ENCODE assay signal across 2 cellular contexts in the genomic region with DNA sequence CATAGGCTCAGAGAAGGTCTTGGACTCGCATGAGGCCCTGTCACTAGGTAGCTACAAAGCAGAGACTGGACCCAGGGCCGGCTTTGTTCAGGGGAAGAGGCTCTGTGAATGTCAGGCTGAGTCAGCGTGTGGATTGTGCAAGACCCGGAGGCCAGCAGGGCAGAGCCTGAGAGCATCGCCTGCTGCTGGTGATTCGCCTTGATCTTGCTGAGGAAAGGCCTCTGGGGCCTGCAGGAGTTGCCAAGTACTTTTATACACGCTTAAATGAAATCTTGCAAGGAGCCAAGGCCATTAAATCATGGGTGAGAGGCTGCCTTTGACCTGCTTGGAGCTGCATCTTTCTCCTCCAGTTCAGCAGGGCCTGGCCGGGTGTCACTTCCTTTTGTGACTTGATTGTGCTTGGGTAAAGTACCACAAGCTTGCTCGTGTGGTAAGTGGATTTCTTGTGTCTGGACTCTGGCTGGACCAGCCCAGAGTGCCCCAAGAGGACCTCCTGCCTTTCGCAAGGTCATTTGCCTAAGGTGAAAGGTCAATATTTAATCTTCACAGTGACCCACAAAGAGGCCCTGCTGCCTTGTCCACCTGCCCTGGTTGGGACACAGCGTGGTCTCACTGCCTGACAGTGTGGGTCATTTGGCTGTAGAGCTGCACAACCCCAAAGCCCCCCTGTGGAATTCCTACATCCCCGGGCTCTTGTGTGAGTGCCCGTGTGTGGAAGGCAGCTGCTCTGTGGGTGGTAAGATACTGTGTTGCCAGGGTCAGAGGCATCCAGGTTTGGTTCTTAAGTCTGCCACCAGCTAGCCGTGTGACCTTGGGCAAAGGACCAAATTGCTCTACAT.
TF ChIP-seq lines count a peak whose summit lies in the region.

No MANE protein-coding gene starts in this region.

TF ChIP-seq in HEK293, 187 proteins besides CTCF, POLR2A, EP300 and RAD21 (continued from another document):
- no peak for TF ChIP-seq ZNF114 (tag by site-specific recombination; IDR thresholded peaks at IDR 0.05)
- no peak for TF ChIP-seq ZNF10 (tag by site-specific recombination; IDR thresholded peaks at IDR 0.05)

TF ChIP-seq in K562, 482 proteins besides CTCF, POLR2A, EP300 and RAD21 (continued from another document and continues in another):
- no peak for TF ChIP-seq PBX2 (CRISPR knock-in tag; IDR thresholded peaks at IDR 0.05; ENCODE audit: low read depth)
- 0 out of 2 replicates have a peak, but pooled peaks have one; percentile 21 for TF ChIP-seq PBX2 (tag; conservative IDR thresholded peaks at IDR 0.05; ENCODE audit: low read depth)
- TF ChIP-seq CEBPG (CRISPR knock-in tag; IDR thresholded peaks at IDR 0.05) = peak; percentile 99
- peak; percentile 98 to 99 for TF ChIP-seq CEBPG (tag; conservative IDR thresholded peaks at IDR 0.05 in 1 of 2, IDR thresholded peaks at IDR 0.05 in 1 of 2)
- peak; percentile 94 for TF ChIP-seq JUN (IDR thresholded peaks at IDR 0.05; ENCODE audit: borderline replicate concordance, low read depth, low read length)
- TF ChIP-seq JUN (CRISPR knock-in tag; IDR thresholded peaks at IDR 0.05; ENCODE audit: borderline replicate concordance) = no peak
- peak; percentile 91 for TF ChIP-seq ZNF316 (IDR thresholded peaks at IDR 0.05)
- no peak for TF ChIP-seq TEAD1 (CRISPR knock-in tag; IDR thresholded peaks at IDR 0.05)
- peak; percentile 83 for TF ChIP-seq MAFK (IDR thresholded peaks at IDR 0.05; ENCODE audit: low read length)
- no peak for TF ChIP-seq FOXJ3 (CRISPR knock-in tag; IDR thresholded peaks at IDR 0.05)
- TF ChIP-seq ZNF24 (IDR thresholded peaks at IDR 0.05) = no peak; the same call in 1 of the 2 replicates
- TF ChIP-seq MEIS2 (IDR thresholded peaks at IDR 0.05; ENCODE audit: partially characterized antibody) = peak; percentile 63
- TF ChIP-seq SMARCC2 (IDR thresholded peaks at IDR 0.05; ENCODE audit: low read depth) = 0 out of 2 replicates have a peak, but pooled peaks have one; percentile 50
- TF ChIP-seq POLR2B (IDR thresholded peaks at IDR 0.05; ENCODE audit: low read depth, partially characterized antibody) = no peak
- 0 out of 2 replicates have a peak, but pooled peaks have one; percentile 8 for TF ChIP-seq RB1 (IDR thresholded peaks at IDR 0.05; ENCODE audit: low read depth)
- peak; percentile 61; the same call in 1 of the 2 replicates for TF ChIP-seq MTA3 (IDR thresholded peaks at IDR 0.05; ENCODE audit: borderline replicate concordance)
- TF ChIP-seq NFE2 (IDR thresholded peaks at IDR 0.05; ENCODE audit: low read depth) = peak; percentile 86
- TF ChIP-seq ZNF140 (CRISPR knock-in tag; IDR thresholded peaks at IDR 0.05) = no peak
- TF ChIP-seq ZNF431 (CRISPR knock-in tag; IDR thresholded peaks at IDR 0.05) = no peak
- no peak for TF ChIP-seq YBX1 (IDR thresholded peaks at IDR 0.05)
- 0 out of 2 replicates have a peak, but pooled peaks have one; percentile 47 for TF ChIP-seq CCAR2 (IDR thresholded peaks at IDR 0.05; ENCODE audit: low read depth, low read length)
- TF ChIP-seq TFAP4 (CRISPR knock-in tag; IDR thresholded peaks at IDR 0.05; ENCODE audit: borderline replicate concordance) = peak; percentile 74
- TF ChIP-seq ZNF384 (IDR thresholded peaks at IDR 0.05; ENCODE audit: low read depth, low read length) = 0 out of 2 replicates have a peak, but pooled peaks have one; percentile 16
- TF ChIP-seq CBFA2T2 (conservative IDR thresholded peaks at IDR 0.05) = peak; percentile 33; the same call in 1 of the 2 replicates
- TF ChIP-seq ZFP30 (CRISPR knock-in tag; IDR thresholded peaks at IDR 0.05; ENCODE audit: borderline replicate concordance) = no peak
- TF ChIP-seq ETV6 (IDR thresholded peaks at IDR 0.05; ENCODE audit: borderline replicate concordance in 1 of 2, low read depth in 2 of 2, low read length in 1 of 2) = 0 out of 4 replicates have a peak, but pooled peaks of 1 of the 2 experiments have one; percentile 26
- TF ChIP-seq ETV6 (CRISPR knock-in tag; IDR thresholded peaks at IDR 0.05; ENCODE audit: borderline replicate concordance) = no peak
- TF ChIP-seq PCBP1 (IDR thresholded peaks at IDR 0.05; ENCODE audit: low read depth, low read length, poor library complexity, severe bottlenecking) = no peak
- no peak for TF ChIP-seq POLR3G (IDR thresholded peaks at IDR 0.05; ENCODE audit: extremely low read depth, insufficient read length, insufficient replicate concordance)
- no peak for TF ChIP-seq EWSR1 (IDR thresholded peaks at IDR 0.05; ENCODE audit: borderline replicate concordance, low read depth, partially characterized antibody)
- TF ChIP-seq, protein P1, sequence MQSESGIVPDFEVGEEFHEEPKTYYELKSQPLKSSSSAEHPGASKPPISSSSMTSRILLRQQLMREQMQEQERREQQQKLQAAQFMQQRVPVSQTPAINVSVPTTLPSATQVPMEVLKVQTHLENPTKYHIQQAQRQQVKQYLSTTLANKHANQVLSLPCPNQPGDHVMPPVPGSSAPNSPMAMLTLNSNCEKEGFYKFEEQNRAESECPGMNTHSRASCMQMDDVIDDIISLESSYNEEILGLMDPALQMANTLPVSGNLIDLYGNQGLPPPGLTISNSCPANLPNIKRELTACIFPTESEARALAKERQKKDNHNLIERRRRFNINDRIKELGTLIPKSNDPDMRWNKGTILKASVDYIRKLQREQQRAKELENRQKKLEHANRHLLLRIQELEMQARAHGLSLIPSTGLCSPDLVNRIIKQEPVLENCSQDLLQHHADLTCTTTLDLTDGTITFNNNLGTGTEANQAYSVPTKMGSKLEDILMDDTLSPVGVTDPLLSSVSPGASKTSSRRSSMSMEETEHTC (IDR thresholded peaks at IDR 0.05) = no peak
- TF ChIP-seq MECOM (CRISPR knock-in tag; IDR thresholded peaks at IDR 0.05) = 0 out of 2 replicates have a peak, but pooled peaks have one; percentile 35
- TF ChIP-seq, protein P2, sequence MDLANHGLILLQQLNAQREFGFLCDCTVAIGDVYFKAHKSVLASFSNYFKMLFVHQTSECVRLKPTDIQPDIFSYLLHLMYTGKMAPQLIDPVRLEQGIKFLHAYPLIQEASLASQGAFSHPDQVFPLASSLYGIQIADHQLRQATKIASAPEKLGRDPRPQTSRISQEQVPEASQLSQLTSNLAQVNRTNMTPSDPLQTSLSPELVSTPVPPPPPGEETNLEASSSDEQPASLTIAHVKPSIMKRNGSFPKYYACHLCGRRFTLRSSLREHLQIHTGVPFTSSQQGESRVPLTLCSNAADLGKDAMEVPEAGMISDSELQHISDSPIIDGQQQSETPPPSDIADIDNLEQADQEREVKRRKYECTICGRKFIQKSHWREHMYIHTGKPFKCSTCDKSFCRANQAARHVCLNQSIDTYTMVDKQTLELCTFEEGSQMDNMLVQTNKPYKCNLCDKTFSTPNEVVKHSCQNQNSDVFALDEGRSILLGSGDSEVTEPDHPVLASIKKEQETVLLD (IDR thresholded peaks at IDR 0.05) = peak; percentile 18; the same call in 1 of the 2 replicates
- no peak for TF ChIP-seq TGIF2 (CRISPR knock-in tag; IDR thresholded peaks at IDR 0.05)
- TF ChIP-seq C11orf30 (IDR thresholded peaks at IDR 0.05; ENCODE audit: low read depth) = peak; percentile 88
- peak; percentile 19 for TF ChIP-seq FOS (IDR thresholded peaks at IDR 0.05; ENCODE audit: extremely low read depth, insufficient read length)
- no peak for TF ChIP-seq TCF7L2 (IDR thresholded peaks at IDR 0.05; ENCODE audit: low read depth, low read length)
- peak; percentile 36; the same call in 1 of the 2 replicates for TF ChIP-seq POLR2AphosphoS5 (IDR thresholded peaks at IDR 0.05; ENCODE audit: control insufficient read depth, insufficient read depth, low read depth, low read length)
- TF ChIP-seq MXI1 (IDR thresholded peaks at IDR 0.05; ENCODE audit: low read depth, low read length) = no peak
- TF ChIP-seq RFX5 (IDR thresholded peaks at IDR 0.05; ENCODE audit: low read depth, low read length) = no peak
- peak; percentile 100 for TF ChIP-seq CEBPB (tag; IDR thresholded peaks at IDR 0.05)
- peak; percentile 69; the same call in 1 of the 2 replicates for TF ChIP-seq SMAD4 (CRISPR knock-in tag; conservative IDR thresholded peaks at IDR 0.05)
- TF ChIP-seq, protein P3, sequence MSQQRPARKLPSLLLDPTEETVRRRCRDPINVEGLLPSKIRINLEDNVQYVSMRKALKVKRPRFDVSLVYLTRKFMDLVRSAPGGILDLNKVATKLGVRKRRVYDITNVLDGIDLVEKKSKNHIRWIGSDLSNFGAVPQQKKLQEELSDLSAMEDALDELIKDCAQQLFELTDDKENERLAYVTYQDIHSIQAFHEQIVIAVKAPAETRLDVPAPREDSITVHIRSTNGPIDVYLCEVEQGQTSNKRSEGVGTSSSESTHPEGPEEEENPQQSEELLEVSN (IDR thresholded peaks at IDR 0.05; ENCODE audit: borderline replicate concordance in 1 of 2, extremely low read depth in 1 of 2, insufficient read depth in 1 of 2, insufficient read length in 1 of 2, low read depth in 1 of 2, low read length in 1 of 2, poor library complexity in 1 of 2, severe bottlenecking in 1 of 2) = peak in 1 of 2 experiments; percentile 18
- 0 out of 2 replicates have a peak, but pooled peaks have one; percentile 11 for TF ChIP-seq TAL1 (IDR thresholded peaks at IDR 0.05)
- peak in 1 of 2 experiments; percentile 36; a peak in 1 of 4 replicates for TF ChIP-seq TBL1XR1 (IDR thresholded peaks at IDR 0.05; ENCODE audit: low read length in 2 of 2)
- TF ChIP-seq ZEB2 (IDR thresholded peaks at IDR 0.05) = 0 out of 2 replicates have a peak, but pooled peaks have one; percentile 29
- TF ChIP-seq TCF15 (CRISPR knock-in tag; IDR thresholded peaks at IDR 0.05) = no peak
- no peak for TF ChIP-seq CAMTA2 (CRISPR knock-in tag; conservative IDR thresholded peaks at IDR 0.05)
- peak; percentile 30; the same call in 1 of the 2 replicates for TF ChIP-seq MYNN (IDR thresholded peaks at IDR 0.05)
- no peak for TF ChIP-seq MYNN (CRISPR knock-in tag; IDR thresholded peaks at IDR 0.05)
- no peak for TF ChIP-seq POLR3A (IDR thresholded peaks at IDR 0.05; ENCODE audit: borderline replicate concordance, extremely low read depth, insufficient read depth, insufficient read length)
- TF ChIP-seq CCNT2 (IDR thresholded peaks at IDR 0.05; ENCODE audit: borderline replicate concordance, extremely low read depth, insufficient read length, low read depth, low read length) = peak; percentile 37
- no peak for TF ChIP-seq GABPB2 (CRISPR knock-in tag; conservative IDR thresholded peaks at IDR 0.05)
- no peak for TF ChIP-seq HOMEZ (CRISPR knock-in tag; IDR thresholded peaks at IDR 0.05)
- peak; percentile 33; the same call in 1 of the 2 replicates for TF ChIP-seq RBFOX2 (IDR thresholded peaks at IDR 0.05; ENCODE audit: low read depth, low read length)
- peak; percentile 72 for TF ChIP-seq NEUROD1 (IDR thresholded peaks at IDR 0.05; ENCODE audit: borderline replicate concordance, low read depth, low read length, partially characterized antibody)
- TF ChIP-seq KDM1A (IDR thresholded peaks at IDR 0.05) = peak; percentile 38 to 45
- peak; percentile 64; the same call in 1 of the 2 replicates for TF ChIP-seq ZNF134 (CRISPR knock-in tag; conservative IDR thresholded peaks at IDR 0.05)
- TF ChIP-seq TFAM (CRISPR knock-in tag; conservative IDR thresholded peaks at IDR 0.05) = no peak
- TF ChIP-seq CBX1 (IDR thresholded peaks at IDR 0.05; ENCODE audit: low read depth) = peak; percentile 67; the same call in 1 of the 2 replicates
- TF ChIP-seq HMG20A (CRISPR knock-in tag; conservative IDR thresholded peaks at IDR 0.05) = no peak
- no peak for TF ChIP-seq ZNF282 (CRISPR knock-in tag; IDR thresholded peaks at IDR 0.05)
- TF ChIP-seq ZNF561 (CRISPR knock-in tag; conservative IDR thresholded peaks at IDR 0.05) = no peak
- peak; percentile 15; the same call in 1 of the 2 replicates for TF ChIP-seq HCFC1 (IDR thresholded peaks at IDR 0.05; ENCODE audit: low read depth, low read length)
- peak; percentile 76 for TF ChIP-seq ETV1 (tag; conservative IDR thresholded peaks at IDR 0.05; ENCODE audit: low read depth)
- peak; percentile 20; the same call in 1 of the 2 replicates for TF ChIP-seq NR2C2 (CRISPR knock-in tag; IDR thresholded peaks at IDR 0.05)
- TF ChIP-seq NR2C2 (tag; IDR thresholded peaks at IDR 0.05) = peak; percentile 47; the same call in 1 of the 2 replicates
- peak; percentile 42; the same call in 1 of the 2 replicates for TF ChIP-seq CREM (IDR thresholded peaks at IDR 0.05; ENCODE audit: low read depth)
